18 cellular contexts compared by ENCODE assay signal in genomic region chr16:19846421-19846820, GRCh38. TPM values are rescaled to one million over a fixed set of nuclear protein-coding genes. Genes with fewer than 3 reads are reported as not detected.
"Had no signal": no experiment of that assay in that cellular context is flagged by ENCODE, and none has a peak within 500 bp of the region (broad histone marks: within the 10 kb centered on the region; RNA-seq: fewer than 3 reads in every experiment).

No MANE protein-coding gene starts in this region.

- DNase-seq: cortex of kidney; dorsolateral prefrontal cortex; effector CD8-positive, alpha-beta T cell; gastrocnemius medialis; heart right ventricle; hypothalamus; kidney glomerular epithelial cell; occipital lobe; psoas muscle; retina; right lobe of liver; stimulated activated CD4-positive, alpha-beta T cell treated with anti-CD3 and anti-CD28 coated beads, Interleukin-2, amount 100 ng/mL, for 24 hours; stimulated activated CD4-positive, alpha-beta T cell treated with anti-CD3 and anti-CD28 coated beads, Interleukin-4, amount 100 ng/mL, for 4 hours; stimulated activated naive B cell treated with anti-CD40 and anti-IgM and Interleukin-4, amounts not matched to agents 10 μg/mL and 1 μg/mL and 100 μg/mL, for 72 hours; stimulated activated naive CD8-positive, alpha-beta T cell treated with anti-CD3 and anti-CD28 coated beads, Interleukin-15, amount 100 ng/mL, for 72 hours; uterus had no signal

- H3K4me1 Mint-ChIP-seq: stimulated activated naive B cell treated with anti-CD40 and anti-IgM and Interleukin-4, amounts not matched to agents 10 μg/mL and 1 μg/mL and 100 μg/mL, for 72 hours; stimulated activated naive CD8-positive, alpha-beta T cell treated with anti-CD3 and anti-CD28 coated beads, Interleukin-15, amount 100 ng/mL, for 72 hours had no signal

- H3K36me3 Mint-ChIP-seq: natural killer cell treated with Interleukin-12 subunit alpha and Interleukin-12 subunit beta and Interleukin-15 and Interleukin-18, amount 100 ng/mL, for 72 hours; stimulated activated naive B cell treated with anti-CD40 and anti-IgM and Interleukin-4, amounts not matched to agents 10 μg/mL and 1 μg/mL and 100 μg/mL, for 72 hours had no signal

- H3K9me3 Mint-ChIP-seq: natural killer cell treated with Interleukin-12 subunit alpha and Interleukin-12 subunit beta and Interleukin-15 and Interleukin-18, amount 100 ng/mL, for 72 hours; stimulated activated naive B cell treated with anti-CD40 and anti-IgM and Interleukin-4, amounts not matched to agents 10 μg/mL and 1 μg/mL and 100 μg/mL, for 72 hours; stimulated activated naive CD8-positive, alpha-beta T cell treated with anti-CD3 and anti-CD28 coated beads, Interleukin-15, amount 100 ng/mL, for 72 hours; type B pancreatic cell had no signal

- H3K4me3 Mint-ChIP-seq: natural killer cell treated with Interleukin-12 subunit alpha and Interleukin-12 subunit beta and Interleukin-15 and Interleukin-18, amount 100 ng/mL, for 72 hours; stimulated activated naive B cell treated with anti-CD40 and anti-IgM and Interleukin-4, amounts not matched to agents 10 μg/mL and 1 μg/mL and 100 μg/mL, for 72 hours; stimulated activated naive CD8-positive, alpha-beta T cell treated with anti-CD3 and anti-CD28 coated beads, Interleukin-15, amount 100 ng/mL, for 72 hours; type B pancreatic cell had no signal

- H3K27ac Mint-ChIP-seq: natural killer cell treated with Interleukin-12 subunit alpha and Interleukin-12 subunit beta and Interleukin-15 and Interleukin-18, amount 100 ng/mL, for 72 hours; stimulated activated naive B cell treated with anti-CD40 and anti-IgM and Interleukin-4, amounts not matched to agents 10 μg/mL and 1 μg/mL and 100 μg/mL, for 72 hours; type B pancreatic cell had no signal

- ATAC-seq: gastrocnemius medialis; heart right ventricle; natural killer cell treated with Interleukin-12 subunit alpha and Interleukin-12 subunit beta and Interleukin-15 and Interleukin-18, amount 100 ng/mL, for 72 hours; psoas muscle; right lobe of liver; stimulated activated naive B cell treated with anti-CD40 and anti-IgM and Interleukin-4, amounts not matched to agents 10 μg/mL and 1 μg/mL and 100 μg/mL, for 72 hours; stimulated activated naive CD8-positive, alpha-beta T cell treated with anti-CD3 and anti-CD28 coated beads, Interleukin-15, amount 100 ng/mL, for 72 hours had no signal

- H3K27me3 Mint-ChIP-seq: stimulated activated naive B cell treated with anti-CD40 and anti-IgM and Interleukin-4, amounts not matched to agents 10 μg/mL and 1 μg/mL and 100 μg/mL, for 72 hours; type B pancreatic cell had no signal

RNA-seq across cellular contexts. Expression of gene GPRC5B, which starts 38.2 kb away (rescaled TPM):
- total RNA-seq: natural killer cell treated with Interleukin-12 subunit alpha and Interleukin-12 subunit beta and Interleukin-15 and Interleukin-18, amount 100 ng/mL, for 72 hours had no signal
